Comparison of ENCODE assay signal across 19 cellular contexts in the genomic region with DNA sequence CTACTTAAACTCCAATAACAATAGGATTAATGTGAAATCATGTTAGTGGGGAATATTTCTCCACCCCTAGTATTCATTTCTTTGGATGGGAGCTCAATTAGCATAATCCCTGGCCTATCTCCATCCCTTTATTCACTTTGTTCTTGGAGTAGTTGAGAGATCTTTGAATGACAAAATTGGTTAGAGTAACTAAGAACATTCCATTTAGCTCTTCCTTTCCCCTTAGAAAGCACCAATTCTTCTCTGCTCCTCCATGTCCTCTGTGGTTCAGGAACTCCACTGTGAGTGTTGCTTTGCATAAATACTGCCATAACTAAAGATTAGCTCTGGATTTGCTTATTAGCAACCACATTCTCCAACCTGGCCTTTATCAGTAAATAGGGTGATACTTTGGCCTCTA.
A peak's percentile ranks its signal among the peaks of the same experiment; 100 is the strongest.
DNase-seq lines count a peak whose midpoint lies in the region; ATAC-seq and TF ChIP-seq lines count a peak whose summit lies in the region.
"Had no signal": no experiment of that assay in that cellular context is flagged by ENCODE, and none has a peak within 500 bp of the region (broad histone marks: within the 10 kb centered on the region; RNA-seq: fewer than 3 reads in every experiment).

No MANE protein-coding gene starts in this region.

- H3K9me2 ChIP-seq in GM23338 (ENCODE audit: insufficient read depth): peaks cover 6% of the 10 kb centered on the region; the same call in 1 of the 2 replicates

- peak overlapping the region; percentile 28; the same call in 1 of the 2 replicates for H3K4me2 ChIP-seq in GM23338
- H3K4me2 ChIP-seq: BLaER1 had no signal

- H3K4me1 Mint-ChIP-seq in GM23338: peaks cover 12% of the 10 kb centered on the region; the same call in 2 of the 3 replicates
- H3K4me1 Mint-ChIP-seq in WTC11: peaks cover 15% of the 10 kb centered on the region
- H3K4me1 Mint-ChIP-seq: B cell; CD4-positive, CD25-positive, alpha-beta regulatory T cell had no signal

- no peaks in the 10 kb centered on the region for H3K27me3 Mint-ChIP-seq in GM23338 (ENCODE audit: insufficient read depth, low read depth, poor library complexity)
- no peaks in the 10 kb centered on the region for H3K27me3 Mint-ChIP-seq in WTC11 (ENCODE audit: low read depth)
- H3K27me3 Mint-ChIP-seq: B cell; CD4-positive, CD25-positive, alpha-beta regulatory T cell had no signal

- H3K9me3 ChIP-seq in HUES64 (ENCODE audit: insufficient read depth, low read depth, low read length): peaks cover 7% of the 10 kb centered on the region; the same call in 1 of the 2 replicates
- H3K9me3 ChIP-seq: Caco-2, HAP-1 had no signal

- H3K9me3 Mint-ChIP-seq in GM23338 (peaks cover 12% of the 10 kb centered on the region; the same call in 1 of the 3 replicates), WTC11 (peaks cover 37% of the 10 kb centered on the region)

- H3F3A ChIP-seq in GM23338 (replicated peaks; ENCODE audit: low read depth): no peaks in the 10 kb centered on the region

- no peaks in the 10 kb centered on the region for H3K27me3 ChIP-seq in GM23338 (ENCODE audit: insufficient read depth)
- H3K27me3 ChIP-seq in HUES64 (ENCODE audit: insufficient read depth, low read length): no peaks in the 10 kb centered on the region
- H3K27me3 ChIP-seq: BLaER1 had no signal

- H3K4me3 Mint-ChIP-seq in GM23338: no peak overlapping the region
- no peak overlapping the region for H3K4me3 Mint-ChIP-seq in WTC11
- H3K4me3 Mint-ChIP-seq: B cell; CD4-positive, CD25-positive, alpha-beta regulatory T cell; CD8-positive, alpha-beta T cell; HFFc6 had no signal

- no peak overlapping the region for H3K4me3 ChIP-seq in GM23338
- no peak overlapping the region for H3K4me3 ChIP-seq in HUES64 (ENCODE audit: low read length)
- H3K4me3 ChIP-seq: BLaER1, HAP-1 had no signal

- no peaks in the 10 kb centered on the region for H3K79me2 ChIP-seq in GM23338 (replicated peaks; ENCODE audit: insufficient read depth)

- peaks cover 5% of the 10 kb centered on the region; the same call in 1 of the 2 replicates for H3K4me1 ChIP-seq in GM23338 (ENCODE audit: insufficient read depth)
- H3K4me1 ChIP-seq in HUES64 (ENCODE audit: insufficient read depth, low read length): no peaks in the 10 kb centered on the region
- H3K4me1 ChIP-seq: BLaER1, Caco-2 had no signal

- H3K36me3 ChIP-seq in GM23338 (ENCODE audit: insufficient read depth) (0 out of 2 replicates have a peak, but pooled peaks cover 8% of the 10 kb centered on the region), HUES64 (ENCODE audit: insufficient read depth, low read length) (no peaks in the 10 kb centered on the region)
- H3K36me3 ChIP-seq: BLaER1, HAP-1 had no signal

- H3K27ac ChIP-seq in GM23338 (ENCODE audit: low read depth): 0 out of 2 replicates have a peak overlapping the region, but pooled peaks have one; percentile 29
- H3K27ac ChIP-seq in HUES64 (ENCODE audit: low read depth, low read length): peak overlapping the region; percentile 88; the same call in 1 of the 2 replicates
- H3K27ac ChIP-seq: BLaER1, C4-2B had no signal

- POLR2A ChIA-PET in WTC11 (lab: Charles Lee): no interaction called here

- no peaks in the 10 kb centered on the region for H4K20me1 ChIP-seq in GM23338 (replicated peaks; ENCODE audit: insufficient read depth)
- H4K20me1 ChIP-seq: BLaER1 had no signal

- ATAC-seq in GM23338 (no peak), WTC11 (peak; percentile 57; the same call in 1 of the 2 replicates)
- ATAC-seq: CD8-positive, alpha-beta T cell had no signal

- no peak overlapping the region for H2AFZ ChIP-seq in GM23338

- no peak overlapping the region for H3K9ac ChIP-seq in HUES64 (ENCODE audit: low read depth, low read length)
- H3K9ac ChIP-seq: BLaER1 had no signal

- H3K36me3 Mint-ChIP-seq in GM23338 (ENCODE audit: low read depth) (peaks cover 3% of the 10 kb centered on the region; the same call in 1 of the 3 replicates), WTC11 (peaks cover 22% of the 10 kb centered on the region)
- H3K36me3 Mint-ChIP-seq: CD4-positive, CD25-positive, alpha-beta regulatory T cell; CD8-positive, alpha-beta T cell had no signal

- TF ChIP-seq CTCF in GM23338 (conservative IDR thresholded peaks at IDR 0.05; ENCODE audit: low read depth in 2 of 2) (no peak), WTC11 (IDR thresholded peaks at IDR 0.05) (no peak)

- no peak overlapping the region for H3K27ac Mint-ChIP-seq in GM23338
- peak overlapping the region; percentile 71 for H3K27ac Mint-ChIP-seq in WTC11
- H3K27ac Mint-ChIP-seq: B cell; CD4-positive, CD25-positive, alpha-beta regulatory T cell; CD8-positive, alpha-beta T cell; HFFc6 had no signal

- CTCF ChIA-PET in WTC11 (lab: Charles Lee): interaction anchor here (1.2 kb wide), 1 partner anchor 117 kb away, joined by 3 read pairs; no protein-coding TSS in a partner anchor

- DNase-seq in GM23338 (ENCODE audit: low spot score) (peak; percentile 2), WTC11 (ENCODE audit: low spot score) (no peak), nucleus accumbens (lab: John Stamatoyannopoulos, UW) (no peak), amygdala (lab: John Stamatoyannopoulos, UW) (no peak), GDM1 (lab: John Stamatoyannopoulos, UW) (no peak)
- DNase-seq: Caco-2; CD4-positive, CD25-positive, alpha-beta regulatory T cell; CD8-positive, alpha-beta T cell; DMS 273 treated with DMSO at 0.1 percent for 48 hours; DMS79; EL; GF-D8; GOT3; HFFc6 had no signal

TF ChIP-seq in GM23338, 12 proteins besides CTCF, POLR2A, EP300 and RAD21 (continues in another document):
- TF ChIP-seq NANOG (IDR thresholded peaks at IDR 0.05; ENCODE audit: borderline replicate concordance): no peak

TF ChIP-seq in WTC11, 78 proteins besides CTCF, POLR2A, EP300 and RAD21:
- TF ChIP-seq, protein P1, sequence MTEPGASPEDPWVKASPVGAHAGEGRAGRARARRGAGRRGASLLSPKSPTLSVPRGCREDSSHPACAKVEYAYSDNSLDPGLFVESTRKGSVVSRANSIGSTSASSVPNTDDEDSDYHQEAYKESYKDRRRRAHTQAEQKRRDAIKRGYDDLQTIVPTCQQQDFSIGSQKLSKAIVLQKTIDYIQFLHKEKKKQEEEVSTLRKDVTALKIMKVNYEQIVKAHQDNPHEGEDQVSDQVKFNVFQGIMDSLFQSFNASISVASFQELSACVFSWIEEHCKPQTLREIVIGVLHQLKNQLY (CRISPR knock-in tag; IDR thresholded peaks at IDR 0.05): no peak
- TF ChIP-seq, protein P2, sequence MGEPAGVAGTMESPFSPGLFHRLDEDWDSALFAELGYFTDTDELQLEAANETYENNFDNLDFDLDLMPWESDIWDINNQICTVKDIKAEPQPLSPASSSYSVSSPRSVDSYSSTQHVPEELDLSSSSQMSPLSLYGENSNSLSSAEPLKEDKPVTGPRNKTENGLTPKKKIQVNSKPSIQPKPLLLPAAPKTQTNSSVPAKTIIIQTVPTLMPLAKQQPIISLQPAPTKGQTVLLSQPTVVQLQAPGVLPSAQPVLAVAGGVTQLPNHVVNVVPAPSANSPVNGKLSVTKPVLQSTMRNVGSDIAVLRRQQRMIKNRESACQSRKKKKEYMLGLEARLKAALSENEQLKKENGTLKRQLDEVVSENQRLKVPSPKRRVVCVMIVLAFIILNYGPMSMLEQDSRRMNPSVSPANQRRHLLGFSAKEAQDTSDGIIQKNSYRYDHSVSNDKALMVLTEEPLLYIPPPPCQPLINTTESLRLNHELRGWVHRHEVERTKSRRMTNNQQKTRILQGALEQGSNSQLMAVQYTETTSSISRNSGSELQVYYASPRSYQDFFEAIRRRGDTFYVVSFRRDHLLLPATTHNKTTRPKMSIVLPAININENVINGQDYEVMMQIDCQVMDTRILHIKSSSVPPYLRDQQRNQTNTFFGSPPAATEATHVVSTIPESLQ (CRISPR knock-in tag; IDR thresholded peaks at IDR 0.05): no peak
- TF ChIP-seq TEAD1 (CRISPR knock-in tag; IDR thresholded peaks at IDR 0.05) (no peak), ZNF671 (CRISPR knock-in tag; IDR thresholded peaks at IDR 0.05) (no peak)
TF ChIP-seq in WTC11: peak in this region for 0.
